Comparison of ENCODE assay signal across 1 cellular context in the genomic region with DNA sequence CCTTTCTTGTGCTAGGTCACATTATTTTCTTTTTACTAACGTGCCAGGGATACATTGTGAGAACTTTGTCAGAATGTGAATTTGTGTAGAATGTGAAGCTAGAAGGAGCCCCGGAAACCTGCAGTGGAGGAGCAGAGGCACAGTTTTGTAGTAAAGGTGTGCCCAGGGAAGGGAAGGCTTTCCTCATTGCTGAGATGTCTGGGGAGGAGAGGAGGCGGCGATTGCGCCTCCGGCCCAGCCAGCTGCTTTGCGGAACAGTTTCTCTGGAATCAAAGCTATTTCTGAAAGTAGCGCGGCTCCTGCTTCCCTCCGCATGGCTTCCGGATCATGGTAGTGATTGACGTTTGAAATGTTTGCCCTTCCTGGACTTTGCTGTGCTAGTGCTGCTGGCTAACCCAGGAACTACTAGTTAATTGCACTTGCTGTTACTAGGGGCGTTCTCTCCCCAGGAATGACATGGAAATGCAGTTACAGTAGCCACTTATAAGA.
TF ChIP-seq lines count a peak whose summit lies in the region.

No MANE protein-coding gene starts in this region.

TF ChIP-seq in HepG2, 621 proteins besides CTCF, POLR2A, EP300 and RAD21 (continued from another document):
- TF ChIP-seq POLR2G (IDR thresholded peaks at IDR 0.05; ENCODE audit: low read depth, low read length) (0 out of 2 replicates have a peak, but pooled peaks have one; percentile 46), ZNF605 (CRISPR knock-in tag; IDR thresholded peaks at IDR 0.05) (peak; percentile 83), ZNF615 (CRISPR knock-in tag; IDR thresholded peaks at IDR 0.05; ENCODE audit: borderline replicate concordance) (no peak), SETDB1 (CRISPR knock-in tag; IDR thresholded peaks at IDR 0.05; ENCODE audit: borderline replicate concordance) (no peak), GABPA (IDR thresholded peaks at IDR 0.05; ENCODE audit: low read depth, low read length) (peak; percentile 48), GABPA (CRISPR knock-in tag; IDR thresholded peaks at IDR 0.05; ENCODE audit: low read depth) (peak; percentile 88), ZNF501 (CRISPR knock-in tag; IDR thresholded peaks at IDR 0.05) (peak; percentile 68; the same call in 1 of the 2 replicates), NR1H2 (CRISPR knock-in tag; IDR thresholded peaks at IDR 0.05; ENCODE audit: borderline replicate concordance, low read depth) (no peak), ZNF792 (CRISPR knock-in tag; IDR thresholded peaks at IDR 0.05) (0 out of 2 replicates have a peak, but pooled peaks have one; percentile 23), ZNF607 (CRISPR knock-in tag; IDR thresholded peaks at IDR 0.05; ENCODE audit: borderline replicate concordance) (no peak), HMG20B (CRISPR knock-in tag; conservative IDR thresholded peaks at IDR 0.05) (0 out of 2 replicates have a peak, but pooled peaks have one; percentile 58), ZNF432 (CRISPR knock-in tag; IDR thresholded peaks at IDR 0.05; ENCODE audit: borderline replicate concordance) (no peak), KMT2A (CRISPR knock-in tag; IDR thresholded peaks at IDR 0.05) (peak; percentile 82), REPIN1 (CRISPR knock-in tag; IDR thresholded peaks at IDR 0.05; ENCODE audit: borderline replicate concordance, low read depth) (no peak), RBAK (CRISPR knock-in tag; IDR thresholded peaks at IDR 0.05) (peak; percentile 75; the same call in 1 of the 2 replicates), ZNF556 (CRISPR knock-in tag; IDR thresholded peaks at IDR 0.05; ENCODE audit: borderline replicate concordance) (peak; percentile 68), ZNF331 (CRISPR knock-in tag; IDR thresholded peaks at IDR 0.05) (peak; percentile 70), ATM (IDR thresholded peaks at IDR 0.05; ENCODE audit: borderline replicate concordance) (no peak)
